11 cellular contexts compared by ENCODE assay signal in the genomic region with DNA sequence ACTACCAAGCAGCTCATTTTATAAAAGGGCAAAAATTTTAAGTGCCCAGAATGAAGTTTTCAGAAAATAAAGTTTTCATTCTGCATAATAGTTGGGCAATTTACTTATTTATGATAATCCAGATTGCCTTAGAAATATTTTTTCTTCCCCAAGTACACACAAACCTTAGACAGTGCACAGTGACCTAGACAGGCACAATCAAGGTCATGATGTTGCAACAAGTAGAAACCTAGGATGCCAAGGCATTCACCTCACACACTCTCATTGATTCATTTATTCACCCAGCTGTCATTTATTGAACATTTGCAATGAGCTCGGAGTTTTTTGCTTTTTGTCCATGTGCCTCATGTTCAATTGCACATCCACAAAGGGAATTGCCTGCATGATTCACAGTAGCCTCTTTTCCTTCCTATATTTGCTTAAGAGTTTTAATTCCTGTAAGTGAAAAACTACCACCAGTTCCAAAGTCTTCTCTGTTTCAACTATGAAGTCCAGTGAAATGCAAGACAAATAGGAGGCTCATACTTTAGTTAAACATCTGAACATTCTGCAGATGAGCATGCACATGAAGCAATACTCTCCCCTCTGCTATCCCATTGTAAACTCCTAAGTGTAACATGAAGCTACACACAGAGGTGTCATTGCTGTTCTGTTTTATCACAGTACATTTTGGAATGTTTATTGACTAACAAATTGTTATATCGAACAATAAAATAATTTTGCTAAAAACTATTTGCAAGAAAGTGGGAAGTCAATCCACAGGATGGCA.
"Had no signal": no experiment of that assay in that cellular context is flagged by ENCODE, and none has a peak within 500 bp of the region (broad histone marks: within the 10 kb centered on the region; RNA-seq: fewer than 3 reads in every experiment).

No MANE protein-coding gene starts in this region.

- H3K4me1 ChIP-seq: HAP-1 had no signal

- H3K9ac ChIP-seq: GM23248 had no signal

- H3K9me3 ChIP-seq: HAP-1 had no signal

- FAIRE-seq: H1, H54 had no signal

- H2AFZ ChIP-seq: GM23248, GM23338 had no signal

- H3K36me3 ChIP-seq: HAP-1 had no signal

- H3K4me2 ChIP-seq: GM23338 had no signal

- ATAC-seq: GM23338, HCT116 had no signal

- H3K27ac ChIP-seq: GM23248 had no signal

- H3K4me3 ChIP-seq: GM23248, GM23338, HAP-1 had no signal

- DNase-seq: GM23248, GOT3, H7, H9, HCEC 1CT, HFFc6 had no signal
